Comparison of ENCODE assay signal across 36 cellular contexts in the genomic region with DNA sequence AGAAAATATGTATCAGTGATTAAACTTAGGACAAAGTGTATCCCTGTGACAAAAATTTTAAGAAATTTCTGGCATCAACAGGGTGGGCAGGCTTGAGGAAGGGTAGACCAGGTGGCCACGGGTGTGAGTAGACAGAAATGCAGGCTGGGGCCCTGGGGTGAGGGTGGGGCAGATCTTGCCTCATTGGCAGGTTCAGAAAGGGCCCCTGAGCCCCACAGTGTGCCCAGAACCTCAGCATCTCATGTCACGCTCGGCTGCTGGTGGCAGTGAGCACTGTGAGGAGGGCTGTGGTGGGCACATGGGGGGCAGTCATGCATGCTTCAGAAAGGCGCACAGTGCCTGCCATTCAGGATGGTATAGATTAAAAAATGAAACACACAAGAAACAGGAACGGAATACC. TPM values are rescaled to one million over a fixed set of nuclear protein-coding genes. Genes with fewer than 3 reads are reported as not detected.
"Had no signal": no experiment of that assay in that cellular context is flagged by ENCODE, and none has a peak within 500 bp of the region (broad histone marks: within the 10 kb centered on the region; RNA-seq: fewer than 3 reads in every experiment).

No MANE protein-coding gene starts in this region.

- H3K36me3 Mint-ChIP-seq: activated CD4-positive, alpha-beta memory T cell treated with anti-CD3 and anti-CD28 coated beads for 36 hours; activated naive CD8-positive, alpha-beta T cell treated with anti-CD3 and anti-CD28 coated beads for 36 hours had no signal

- H3K4me1 ChIP-seq: adrenal gland, body of pancreas, breast epithelium had no signal

- H3K4me3 ChIP-seq: adrenal gland, body of pancreas, breast epithelium had no signal

- H3K4me3 Mint-ChIP-seq: activated B cell treated with CpG ODN at 0.5 μM for 24 hours; activated CD4-positive, alpha-beta memory T cell treated with anti-CD3 and anti-CD28 coated beads for 36 hours; activated CD4-positive, alpha-beta T cell treated with anti-CD3 and anti-CD28 coated beads, Interleukin-2, amount 10 ng/mL, durations not matched to agents 24 days and 14 days; activated CD8-positive, alpha-beta T cell treated with anti-CD3 and anti-CD28 coated beads for 36 hours; activated naive CD4-positive, alpha-beta T cell treated with anti-CD3 and anti-CD28 coated beads for 36 hours; activated naive CD8-positive, alpha-beta T cell treated with anti-CD3 and anti-CD28 coated beads for 36 hours; activated T-cell treated with anti-CD3 and anti-CD28 coated beads, Interleukin-2, amount 50 U/mL, for 4 hours; activated T-cell treated with anti-CD3 and anti-CD28 coated beads, Interleukin-2, amount 50 U/mL, for 72 hours; activated T-helper 1 cell treated with anti-CD3 and anti-CD28 coated beads, Interleukin-12 subunit alpha, Interleukin-12 subunit beta, Interleukin-2, Interleukin-4 antibody, amounts not matched to agents 30 ng/mL and 10 ng/mL and 1 ng/mL, durations not matched to agents 14 hours and 24 hours and 36 hours; activated T-helper 17 cell treated with anti-CD3 and anti-CD28 coated beads, Interleukin-2, amount 50 U/mL, for 72 hours; T-helper 1 cell treated with Interleukin-12 subunit alpha and Interleukin-12 subunit beta and Interleukin-4 antibody, amounts not matched to agents 30 μg/mL and 1 μg/mL, for 36 hours; T-helper 2 cell treated with Interferon-gamma antibody and Interleukin-4, amounts not matched to agents 5 μg/mL and 100 μg/mL, for 36 hours had no signal

- H3K27me3 Mint-ChIP-seq: activated CD4-positive, alpha-beta T cell treated with anti-CD3 and anti-CD28 coated beads, Interleukin-2, amount 10 ng/mL, durations not matched to agents 24 days and 14 days had no signal

- H3K27ac ChIP-seq: adrenal gland, body of pancreas, brain microvascular endothelial cell, breast epithelium, VCaP had no signal

- H3K9me3 ChIP-seq: adrenal gland had no signal

- H3K27ac Mint-ChIP-seq: activated B cell treated with CpG ODN at 0.5 μM for 24 hours; activated CD4-positive, alpha-beta memory T cell treated with anti-CD3 and anti-CD28 coated beads for 36 hours; activated CD4-positive, alpha-beta T cell treated with anti-CD3 and anti-CD28 coated beads, Interleukin-2, amount 10 ng/mL, durations not matched to agents 24 days and 14 days; activated CD8-positive, alpha-beta T cell treated with anti-CD3 and anti-CD28 coated beads for 36 hours; activated naive CD4-positive, alpha-beta T cell treated with anti-CD3 and anti-CD28 coated beads for 36 hours; activated naive CD4-positive, alpha-beta T cell treated with anti-CD3 and anti-CD28 coated beads, Interleukin-2, amount 50 U/mL, for 72 hours; activated naive CD8-positive, alpha-beta T cell treated with anti-CD3 and anti-CD28 coated beads for 36 hours; activated T-cell treated with anti-CD3 and anti-CD28 coated beads, Interleukin-2, amount 50 U/mL, for 72 hours; activated T-helper 1 cell treated with anti-CD3 and anti-CD28 coated beads, Interleukin-12 subunit alpha, Interleukin-12 subunit beta, Interleukin-2, Interleukin-4 antibody, amounts not matched to agents 30 ng/mL and 10 ng/mL and 1 ng/mL, durations not matched to agents 14 hours and 24 hours and 36 hours; activated T-helper 17 cell treated with anti-CD3 and anti-CD28 coated beads, Interleukin-2, amount 50 U/mL, for 72 hours; T-helper 1 cell treated with Interleukin-12 subunit alpha and Interleukin-12 subunit beta and Interleukin-4 antibody, amounts not matched to agents 30 μg/mL and 1 μg/mL, for 36 hours; T-helper 2 cell treated with Interferon-gamma antibody and Interleukin-4, amounts not matched to agents 5 μg/mL and 100 μg/mL, for 36 hours had no signal

- DNase-seq: activated B cell treated with CpG ODN at 0.5 μM for 24 hours; activated CD4-positive, alpha-beta memory T cell treated with anti-CD3 and anti-CD28 coated beads for 36 hours; activated CD4-positive, alpha-beta T cell treated with anti-CD3 and anti-CD28 coated beads for 4 hours; activated CD4-positive, alpha-beta T cell treated with anti-CD3 and anti-CD28 coated beads, Interleukin-2, amount 10 ng/mL, durations not matched to agents 24 days and 14 days; activated CD4-positive, alpha-beta T cell treated with anti-CD3 and anti-CD28 coated beads, Interleukin-2, amount 50 U/mL, for 1 hour; activated CD4-positive, alpha-beta T cell treated with anti-CD3 and anti-CD28 coated beads, Interleukin-2, amount 50 U/mL, for 4 hours; activated CD4-positive, CD25-positive, alpha-beta regulatory T cell treated with anti-CD3 and anti-CD28 coated beads, Interleukin-2, amount 50 U/mL, for 72 hours; activated CD8-positive, alpha-beta memory T cell treated with anti-CD3 and anti-CD28 coated beads, Interleukin-2, amount 50 U/mL, for 4 hours; activated CD8-positive, alpha-beta T cell treated with anti-CD3 and anti-CD28 coated beads for 36 hours; activated effector memory CD4-positive, alpha-beta T cell treated with anti-CD3 and anti-CD28 coated beads, Interleukin-2, amount 50 U/mL, for 16 hours; activated gamma-delta T cell treated with Interleukin-2 at 50 U/mL for 16 hours; activated naive CD4-positive, alpha-beta T cell; activated naive CD4-positive, alpha-beta T cell treated with anti-CD3 and anti-CD28 coated beads for 36 hours; activated naive CD4-positive, alpha-beta T cell treated with anti-CD3 and anti-CD28 coated beads, Interleukin-2, amount 50 U/mL, for 16 hours; activated naive CD8-positive, alpha-beta T cell treated with anti-CD3 and anti-CD28 coated beads for 36 hours; activated T-cell treated with anti-CD3 and anti-CD28 coated beads for 4 hours; activated T-cell treated with anti-CD3 and anti-CD28 coated beads, Interleukin-2, amount 50 U/mL, for 1 hour; activated T-cell treated with anti-CD3 and anti-CD28 coated beads, Interleukin-2, amount 50 U/mL, for 4 hours; activated T-cell treated with anti-CD3 and anti-CD28 coated beads, Interleukin-2, amount 50 U/mL, for 72 hours; adrenal gland; amniotic stem cell; aorta; body of pancreas; brain microvascular endothelial cell; central memory CD4-positive, alpha-beta T cell; T-helper 1 cell; T-helper 2 cell; T-helper 9 cell had no signal

- H3K9me3 Mint-ChIP-seq: activated B cell treated with CpG ODN at 0.5 μM for 24 hours; activated T-helper 17 cell treated with anti-CD3 and anti-CD28 coated beads, Interleukin-2, amount 50 U/mL, for 72 hours had no signal

- H3K27me3 ChIP-seq: adrenal gland, body of pancreas, brain microvascular endothelial cell, breast epithelium had no signal

- ATAC-seq: activated CD8-positive, alpha-beta T cell treated with anti-CD3 and anti-CD28 coated beads for 36 hours; activated naive CD4-positive, alpha-beta T cell treated with anti-CD3 and anti-CD28 coated beads, Interleukin-2, amount 50 U/mL, for 72 hours; activated T-cell treated with anti-CD3 and anti-CD28 coated beads, Interleukin-2, amount 50 U/mL, for 4 hours; activated T-cell treated with anti-CD3 and anti-CD28 coated beads, Interleukin-2, amount 50 U/mL, for 72 hours; activated T-helper 17 cell treated with anti-CD3 and anti-CD28 coated beads, Interleukin-2, amount 50 U/mL, for 72 hours; body of pancreas had no signal

- H3K4me1 Mint-ChIP-seq: activated B cell treated with CpG ODN at 0.5 μM for 24 hours; activated CD4-positive, alpha-beta T cell treated with anti-CD3 and anti-CD28 coated beads, Interleukin-2, amount 10 ng/mL, durations not matched to agents 24 days and 14 days; activated naive CD8-positive, alpha-beta T cell treated with anti-CD3 and anti-CD28 coated beads for 36 hours; activated T-helper 17 cell treated with anti-CD3 and anti-CD28 coated beads, Interleukin-2, amount 50 U/mL, for 72 hours had no signal

- H3K36me3 ChIP-seq: adrenal gland, brain microvascular endothelial cell, breast epithelium had no signal

RNA-seq across cellular contexts. Expression of gene ASB18, which starts 7.6 kb away (rescaled TPM):
- total RNA-seq: activated B cell treated with CpG ODN at 0.5 μM for 24 hours; activated CD4-positive, alpha-beta memory T cell treated with anti-CD3 and anti-CD28 coated beads for 36 hours; activated CD4-positive, alpha-beta T cell treated with anti-CD3 and anti-CD28 coated beads, Interleukin-2, amount 10 ng/mL, durations not matched to agents 24 days and 14 days; activated CD8-positive, alpha-beta T cell treated with anti-CD3 and anti-CD28 coated beads for 36 hours; activated naive CD4-positive, alpha-beta T cell treated with anti-CD3 and anti-CD28 coated beads for 36 hours; activated naive CD4-positive, alpha-beta T cell treated with anti-CD3 and anti-CD28 coated beads, Interleukin-2, amount 50 U/mL, for 72 hours; activated naive CD8-positive, alpha-beta T cell treated with anti-CD3 and anti-CD28 coated beads for 36 hours; activated T-cell treated with anti-CD3 and anti-CD28 coated beads, Interleukin-2, amount 50 U/mL, for 4 hours; activated T-cell treated with anti-CD3 and anti-CD28 coated beads, Interleukin-2, amount 50 U/mL, for 72 hours; activated T-helper 1 cell treated with anti-CD3 and anti-CD28 coated beads, Interleukin-12 subunit alpha, Interleukin-12 subunit beta, Interleukin-2, Interleukin-4 antibody, amounts not matched to agents 30 ng/mL and 10 ng/mL and 1 ng/mL, durations not matched to agents 14 hours and 24 hours and 36 hours; activated T-helper 17 cell treated with anti-CD3 and anti-CD28 coated beads, Interleukin-2, amount 50 U/mL, for 72 hours; adrenal gland; aorta; astrocyte; body of pancreas; breast epithelium had no signal
- polyA plus RNA-seq: adrenal gland, aorta had no signal
